Comparison of ENCODE assay signal across 9 cellular contexts in the genomic region with DNA sequence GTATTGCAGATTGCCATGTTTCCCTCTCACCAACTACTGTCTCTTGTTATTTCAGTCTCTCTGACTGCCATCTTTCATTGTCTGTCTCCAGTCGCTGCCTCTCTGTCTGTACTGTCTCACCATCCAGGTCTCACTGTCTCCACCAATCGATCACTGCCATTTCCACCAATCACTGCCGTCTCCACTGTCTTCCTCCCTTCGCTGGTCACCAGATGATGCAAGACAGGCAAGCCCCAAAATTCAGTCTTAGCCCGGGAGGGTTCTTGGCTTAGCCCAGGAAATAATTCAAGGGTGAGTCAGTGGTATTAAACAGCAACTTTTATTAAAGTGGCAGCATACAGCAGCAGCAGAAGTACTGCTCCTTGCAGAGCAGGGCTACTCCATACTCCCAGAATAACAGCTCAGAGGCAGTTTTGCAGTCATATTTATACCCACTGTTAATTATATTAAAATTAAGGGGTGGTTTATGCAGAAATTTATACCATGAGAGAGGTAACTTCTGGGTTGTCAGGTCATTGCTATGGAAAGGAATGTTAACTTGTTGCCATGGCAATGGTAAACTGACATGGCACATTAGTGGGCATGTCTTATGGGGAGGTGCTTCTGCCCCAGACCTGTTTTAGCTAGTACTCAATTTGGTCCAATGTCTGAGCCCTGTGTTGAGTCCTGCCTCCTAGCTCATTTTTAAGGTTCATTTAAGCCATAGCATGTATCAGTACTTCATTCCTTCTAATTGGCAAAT. TPM values are rescaled to one million over a fixed set of nuclear protein-coding genes. Genes with fewer than 3 reads are reported as not detected.
DNase-seq lines count a peak whose midpoint lies in the region; ATAC-seq and TF ChIP-seq lines count a peak whose summit lies in the region.
"Had no signal": no experiment of that assay in that cellular context is flagged by ENCODE, and none has a peak within 500 bp of the region (broad histone marks: within the 10 kb centered on the region; RNA-seq: fewer than 3 reads in every experiment).

No MANE protein-coding gene starts in this region.

- H3K79me2 ChIP-seq in osteoblast (ENCODE audit: insufficient read depth, low read length) = no peaks in the 10 kb centered on the region

- no peaks in the 10 kb centered on the region for H3K27me3 Mint-ChIP-seq in effector memory CD8-positive, alpha-beta T cell

- H3K27ac Mint-ChIP-seq in effector memory CD8-positive, alpha-beta T cell = no peak overlapping the region

- TF ChIP-seq CTCF in NB4 (IDR thresholded peaks at IDR 0.05; ENCODE audit: low read depth, low read length) (no peak), osteoblast (IDR thresholded peaks at IDR 0.05; ENCODE audit: extremely low read depth, low read depth, low read length) (no peak), GM13976 (IDR thresholded peaks at IDR 0.05; ENCODE audit: borderline replicate concordance, control extremely low read depth, extremely low read depth, insufficient read depth, missing control alignments) (no peak)

- H3K4me3 Mint-ChIP-seq in effector memory CD8-positive, alpha-beta T cell = no peak overlapping the region

- H3K36me3 ChIP-seq in osteoblast (ENCODE audit: insufficient read depth, low read length) = no peaks in the 10 kb centered on the region

- H4K20me1 ChIP-seq in osteoblast (ENCODE audit: insufficient read depth, low read length) = no peaks in the 10 kb centered on the region

- TF ChIP-seq POLR2A in NB4 (IDR thresholded peaks at IDR 0.05; ENCODE audit: extremely low read depth, insufficient read length) = no peak

- H3K36me3 Mint-ChIP-seq in effector memory CD8-positive, alpha-beta T cell (ENCODE audit: insufficient read depth) = no peaks in the 10 kb centered on the region

- no peaks in the 10 kb centered on the region for H3K4me1 Mint-ChIP-seq in effector memory CD8-positive, alpha-beta T cell (ENCODE audit: low read depth in 2 of 2)

- H3K4me3 ChIP-seq in NB4 (ENCODE audit: low read depth, low read length) = no peak overlapping the region
- peak overlapping the region; percentile 7 for H3K4me3 ChIP-seq in osteoblast (ENCODE audit: insufficient read depth, low read length)

- no peak for ATAC-seq in HG02588 (IDR thresholded peaks at IDR 0.05; ENCODE audit: unreplicated experiment)
- ATAC-seq in effector memory CD8-positive, alpha-beta T cell (replicated peaks) = no peak

- H3K4me1 ChIP-seq in osteoblast (ENCODE audit: insufficient read depth, low read length) = peaks cover 16% of the 10 kb centered on the region

- in situ Hi-C loops in GM13976 (cut with MboI; ENCODE audit: low sequenced_read_pairs, unreplicated experiment) = no loop called here

- no peaks in the 10 kb centered on the region for H3K27me3 ChIP-seq in osteoblast (ENCODE audit: insufficient read depth, low read length)

- DNase-seq in EL = peak; percentile 99
- DNase-seq in NB4 (ENCODE audit: low read depth) = peak; percentile 47
- DNase-seq in epithelial cell of prostate (ENCODE audit: low read depth, low spot score) = peak; percentile 96
- peak; percentile 94 for DNase-seq in osteoblast (ENCODE audit: insufficient read length, low spot score, missing footprints)
- DNase-seq in effector memory CD8-positive, alpha-beta T cell = no peak
- DNase-seq in NCI-H1417 (lab: John Stamatoyannopoulos, UW) = no peak
- no peak for DNase-seq in GM13976 (ENCODE audit: low spot score)
- DNase-seq: activated effector memory CD4-positive, alpha-beta T cell treated with Interleukin-2 at 50 U/mL for 16 hours had no signal

- H3K27ac ChIP-seq in epithelial cell of prostate = peak overlapping the region; percentile 79
- H3K27ac ChIP-seq in osteoblast (ENCODE audit: low read depth, low read length) = peak overlapping the region; percentile 69

- no peaks in the 10 kb centered on the region for H3K9me3 Mint-ChIP-seq in effector memory CD8-positive, alpha-beta T cell

- H3K9me3 ChIP-seq in osteoblast (ENCODE audit: low read depth, low read length) = no peaks in the 10 kb centered on the region

- H2AFZ ChIP-seq in osteoblast (ENCODE audit: low read length) = peak overlapping the region; percentile 86

- peak overlapping the region; percentile 48 for H3K4me2 ChIP-seq in osteoblast (ENCODE audit: insufficient read depth, low read length)

RNA-seq across cellular contexts. Expression of a gene that starts 23.0 kb away (rescaled TPM):
- total RNA-seq in osteoblast = 67.0 and 71.0 TPM in 2 replicates

Comparison
In these comparisons a context has a peak if more than half of its experiments do, and no peak if none do; other contexts are left out.
1. DNase-seq: peak in EL (single experiment), NB4 (single experiment), epithelial cell of prostate (single experiment) and osteoblast (single experiment); none in effector memory CD8-positive, alpha-beta T cell (0 of 3), NCI-H1417 (0 of 3) and GM13976 (single experiment).